In genomic region chr12:98955284-98955683, GRCh38 we compare ENCODE assay signal across 9 cellular contexts.
DNase-seq lines count a peak whose midpoint lies in the region; ATAC-seq, FAIRE-seq and TF ChIP-seq lines count a peak whose summit lies in the region.
"Had no signal": no experiment of that assay in that cellular context is flagged by ENCODE, and none has a peak within 500 bp of the region (broad histone marks: within the 10 kb centered on the region; RNA-seq: fewer than 3 reads in every experiment).

No MANE protein-coding gene starts in this region.

- no peak overlapping the region for H3K4me3 ChIP-seq in AG09309 (ENCODE audit: control insufficient read depth, low read depth, low read length)
- no peak overlapping the region for H3K4me3 ChIP-seq in HepG2 (replicated peaks in 1 of 3; ENCODE audit: insufficient read depth in 1 of 3, low read depth in 2 of 3, low read length in 3 of 3)

- H3K9me3 ChIP-seq in HepG2 (ENCODE audit: low read length) = no peaks in the 10 kb centered on the region

- no peaks in the 10 kb centered on the region for H3K27me3 ChIP-seq in HepG2 (ENCODE audit: control insufficient read depth in 1 of 2, insufficient read depth in 2 of 2, low read length in 2 of 2)

- no peak for TF ChIP-seq RAD21 in HepG2 (CRISPR knock-in tag; IDR thresholded peaks at IDR 0.05)

- H3K9ac ChIP-seq in HepG2 (ENCODE audit: insufficient read depth, low read depth, low read length) = no peak overlapping the region

- H3K36me3 ChIP-seq in HepG2 (replicated peaks in 1 of 2; ENCODE audit: control insufficient read depth in 1 of 2, insufficient read depth in 2 of 2, low read length in 2 of 2) = no peaks in the 10 kb centered on the region

- H3K4me1 ChIP-seq in HepG2 (ENCODE audit: insufficient read depth, low read length) = no peaks in the 10 kb centered on the region

- CTCF ChIA-PET in RWPE1 (lab: Yijun Ruan, JAX) = interaction anchor here (0.7 to 0.8 kb wide), 2 partner anchors 58 to 186 kb away, joined by 3 read pairs; no protein-coding TSS in a partner anchor
- CTCF ChIA-PET in HepG2 (lab: Yijun Ruan, JAX; ENCODE audit: low intra/inter-chr PET ratio, low total read pairs) = interaction anchor here (2.4 kb wide), 1 partner anchor 43 kb away, joined by 9 read pairs; no protein-coding TSS in a partner anchor

- FAIRE-seq in HepG2 (lab: Jason Lieb, UNC) = peak; percentile 46
- no peak for FAIRE-seq in HTR-8/SVneo (lab: Jason Lieb, UNC)

- POLR2A ChIA-PET in RWPE1 (lab: Yijun Ruan, JAX; ENCODE audit: low non-redundant PET) = no interaction called here
- POLR2A ChIA-PET in HepG2 (lab: Yijun Ruan, JAX) = no interaction called here

- no peak for TF ChIP-seq POLR2A in HepG2 (IDR thresholded peaks at IDR 0.05; ENCODE audit: insufficient read depth in 1 of 2, low read depth in 2 of 2, low read length in 2 of 2)

- H3K27ac ChIP-seq in RWPE1 (no peak overlapping the region), HepG2 (ENCODE audit: extremely low read length, insufficient read depth, low read length) (no peak overlapping the region), substantia nigra (ENCODE audit: low read depth, low read length, poor library complexity, severe bottlenecking) (no peak overlapping the region)
- H3K27ac ChIP-seq: epithelial cell of prostate had no signal

- H3K4me2 ChIP-seq in HepG2 (ENCODE audit: low read depth, low read length) = no peak overlapping the region

- ATAC-seq in GM18517 (IDR thresholded peaks at IDR 0.05; ENCODE audit: unreplicated experiment) = peak; percentile 72
- peak; percentile 73 for ATAC-seq in HG03066 (IDR thresholded peaks at IDR 0.05; ENCODE audit: low read depth, unreplicated experiment)
- peak; percentile 86 for ATAC-seq in HepG2

- intact Hi-C loops in HepG2 (cut with micrococcal nuclease; ENCODE audit: unreplicated experiment) = loop anchor here (2.0 kb wide), 1 partner anchor 44 kb away; no protein-coding TSS in a partner anchor

- H3K79me2 ChIP-seq in HepG2 (ENCODE audit: insufficient read depth, low read length) = no peaks in the 10 kb centered on the region

- H4K20me1 ChIP-seq in HepG2 (ENCODE audit: insufficient read depth, low read length) = no peaks in the 10 kb centered on the region

- TF ChIP-seq EP300 in HepG2 (IDR thresholded peaks at IDR 0.05; ENCODE audit: low read depth in 2 of 2, low read length in 2 of 2) (no peak), HepG2 (CRISPR knock-in tag; IDR thresholded peaks at IDR 0.05; ENCODE audit: borderline replicate concordance) (no peak)

- DNase-seq in AG09309 (ENCODE audit: low read depth) (no peak), RWPE1 (ENCODE audit: low spot score) (peak; percentile 13), HepG2 (ENCODE audit: low spot score) (peak; percentile 21), amniotic stem cell (lab: John Stamatoyannopoulos, UW) (no peak), substantia nigra (lab: John Stamatoyannopoulos, UW) (no peak), HTR-8/SVneo (ENCODE audit: insufficient read length, low spot score) (no peak)

- in situ Hi-C loops in HepG2 (cut with HindIII; ENCODE audit: extremely low pct_ligation_motif_present, low pct_unique_long_range_greater_than_20kb) = no loop called here

- no peak overlapping the region for H2AFZ ChIP-seq in HepG2 (ENCODE audit: low read length)

- WGBS in HepG2 (ENCODE audit: low lambda C conversion rate) = under 1% methylated on average over 4 of the region's 4 CpGs

- peak; percentile 46 for TF ChIP-seq CTCF in AG09309 (IDR thresholded peaks at IDR 0.05; ENCODE audit: control insufficient read depth, insufficient read depth, low read depth, low read length, missing control alignments)
- TF ChIP-seq CTCF in RWPE1 (conservative IDR thresholded peaks at IDR 0.05; ENCODE audit: low read depth) = no peak
- TF ChIP-seq CTCF in HepG2 (CRISPR knock-in tag; IDR thresholded peaks at IDR 0.05) = peak; percentile 34

- BruUV-seq in HepG2 (replicated peaks; lab: Mats Ljungman, UMichigan) = no TSS peak

TF ChIP-seq in HepG2, 621 proteins besides CTCF, POLR2A, EP300 and RAD21:
- TF ChIP-seq SMC3 (IDR thresholded peaks at IDR 0.05; ENCODE audit: low read length) (peak; percentile 9; the same call in 1 of the 2 replicates), KMT2B (CRISPR knock-in tag; IDR thresholded peaks at IDR 0.05) (no peak)

Comparison
In these comparisons a context has a peak if more than half of its experiments do, and no peak if none do; other contexts are left out.
1. DNase-seq: peak in RWPE1 (single experiment) and HepG2 (single experiment); none in AG09309 (single experiment), amniotic stem cell (single experiment), substantia nigra (0 of 49) and HTR-8/SVneo (single experiment).
2. Peak in every context shown above with its lines, with median percentiles within 50 percentile points of each other: ATAC-seq.